ENCODE assay signal across 1 cellular context in the genomic region with DNA sequence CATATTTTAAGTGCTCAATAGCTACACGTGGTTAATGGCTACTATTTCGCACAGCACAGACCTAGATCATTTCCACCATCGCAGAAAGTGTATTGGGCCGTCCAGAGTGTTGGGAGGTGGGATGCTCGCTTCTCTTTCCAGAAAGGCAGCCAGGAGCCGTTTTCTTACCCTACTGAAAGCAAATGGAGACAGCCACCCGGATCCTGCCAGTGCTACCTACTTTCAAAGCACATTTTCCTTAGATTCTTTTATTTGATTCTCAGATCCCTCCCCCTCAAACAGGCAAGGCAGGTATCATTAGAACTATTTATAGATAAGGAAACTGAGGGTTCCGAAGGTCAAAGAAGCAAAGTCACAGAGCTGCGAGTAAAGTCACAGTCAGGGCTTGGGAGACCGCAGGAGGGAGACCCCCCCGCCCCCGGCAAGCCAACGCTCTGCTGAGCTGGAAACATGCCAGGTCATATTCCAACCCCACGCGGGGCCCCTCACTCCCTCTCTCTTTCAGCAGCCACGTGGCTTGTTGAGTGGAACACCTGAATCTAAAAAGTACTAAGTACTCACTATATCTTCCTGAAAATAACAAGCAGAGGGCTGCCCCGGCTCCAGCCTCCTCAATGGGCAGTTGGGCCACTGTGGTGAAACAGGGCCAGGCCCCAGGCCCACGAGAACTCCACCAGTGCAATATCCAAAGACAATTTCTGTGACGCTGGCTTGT.
TF ChIP-seq lines count a peak whose summit lies in the region.

No MANE protein-coding gene starts in this region.

TF ChIP-seq in SK-N-SH, 30 proteins besides CTCF, POLR2A, EP300 and RAD21 (continued from another document):
- TF ChIP-seq ZBTB33 (IDR thresholded peaks at IDR 0.05; ENCODE audit: borderline replicate concordance, low read depth): no peak
- TF ChIP-seq TCF12 (IDR thresholded peaks at IDR 0.05): no peak
- no peak for TF ChIP-seq PBX3 (IDR thresholded peaks at IDR 0.05)
- TF ChIP-seq FOSL2 (IDR thresholded peaks at IDR 0.05; ENCODE audit: borderline replicate concordance, low read depth): no peak
- TF ChIP-seq MEF2A (IDR thresholded peaks at IDR 0.05; ENCODE audit: borderline replicate concordance, low read depth): no peak
- no peak for TF ChIP-seq SMC3 (IDR thresholded peaks at IDR 0.05; ENCODE audit: low read depth, low read length)
- TF ChIP-seq FOXJ3 (CRISPR knock-in tag; IDR thresholded peaks at IDR 0.05): no peak
TF ChIP-seq in SK-N-SH: peak in this region for 0.
